Comparison of ENCODE assay signal across 17 cellular contexts in the genomic region with DNA sequence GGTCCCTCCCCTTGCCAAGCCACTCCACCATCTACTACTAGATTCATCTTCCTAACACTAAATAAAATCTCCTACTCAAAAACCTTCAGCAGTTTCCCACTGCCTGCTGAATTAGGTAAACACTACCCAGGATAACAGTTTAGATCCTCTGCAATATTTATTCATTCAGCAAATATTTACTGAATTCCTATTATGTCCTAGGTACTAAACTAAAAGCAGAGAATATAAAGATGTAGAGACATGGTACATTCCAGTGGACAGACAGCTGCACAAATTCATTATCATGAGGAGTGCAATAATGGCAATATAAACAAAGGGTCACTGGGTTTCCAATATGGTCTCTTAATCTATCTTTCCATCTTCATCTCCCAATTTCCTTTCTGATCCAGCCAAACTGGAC. TPM values are rescaled to one million over a fixed set of nuclear protein-coding genes. Genes with fewer than 3 reads are reported as not detected.
DNase-seq lines count a peak whose midpoint lies in the region; ATAC-seq, FAIRE-seq and TF ChIP-seq lines count a peak whose summit lies in the region.
"Had no signal": no experiment of that assay in that cellular context is flagged by ENCODE, and none has a peak within 500 bp of the region (broad histone marks: within the 10 kb centered on the region; RNA-seq: fewer than 3 reads in every experiment).

No MANE protein-coding gene starts in this region.

- peaks cover 99% of the 10 kb centered on the region for H3K27me3 Mint-ChIP-seq in central memory CD8-positive, alpha-beta T cell

- TF ChIP-seq EP300 in A549 (IDR thresholded peaks at IDR 0.05): no peak

- no peak overlapping the region for H3K4me3 Mint-ChIP-seq in central memory CD8-positive, alpha-beta T cell
- H3K4me3 Mint-ChIP-seq: CD4-positive, alpha-beta T cell; GM23338 had no signal

- in situ Hi-C loops in ACHN (cut with HindIII; ENCODE audit: low pct_ligation_motif_present, low pct_unique_long_range_greater_than_20kb, low sequenced_read_pairs): no loop called here

- no peak for TF ChIP-seq POLR2A in A549 (IDR thresholded peaks at IDR 0.05; ENCODE audit: low read length)

- H3K9me3 ChIP-seq in A549: no peaks in the 10 kb centered on the region
- H3K9me3 ChIP-seq: BE2C, Caco-2 had no signal

- ATAC-seq in A549 (no peak), GM18517 (IDR thresholded peaks at IDR 0.05; ENCODE audit: unreplicated experiment) (no peak)
- no peak for ATAC-seq in central memory CD8-positive, alpha-beta T cell (replicated peaks; ENCODE audit: extremely low read depth, poor library complexity, severe bottlenecking)
- ATAC-seq: GM23338 had no signal

- TF ChIP-seq CTCF in 22Rv1 (IDR thresholded peaks at IDR 0.05) (no peak), A549 (IDR thresholded peaks at IDR 0.05) (no peak), LNCaP clone FGC (IDR thresholded peaks at IDR 0.05; ENCODE audit: control insufficient read depth, extremely low read depth, insufficient read depth) (no peak)

- POLR2A ChIA-PET in A549 (lab: Yijun Ruan, JAX): no interaction called here

- H3K27ac ChIP-seq in 22Rv1: peak overlapping the region; percentile 99
- H3K27ac ChIP-seq in A549: no peak overlapping the region

- H3K4me3 ChIP-seq in A549 (no peak overlapping the region), LNCaP clone FGC (ENCODE audit: low read depth, low read length) (no peak overlapping the region)
- H3K4me3 ChIP-seq: GM23338 had no signal

- H3K36me3 Mint-ChIP-seq in central memory CD8-positive, alpha-beta T cell (ENCODE audit: insufficient read depth): no peaks in the 10 kb centered on the region

- CTCF ChIA-PET in A549 (lab: Yijun Ruan, JAX): interaction anchor here (0.6 to 18.5 kb wide), 9 partner anchors 8 to 125 kb away, joined by 3 to 171 read pairs (median 7); a partner anchor contains a TSS

- peak; percentile 54 for FAIRE-seq in A549 (lab: Jason Lieb, UNC)
- FAIRE-seq: D721Med, G401.6, GM12891, H54 had no signal

- peaks cover 4% of the 10 kb centered on the region for H3K4me1 Mint-ChIP-seq in central memory CD8-positive, alpha-beta T cell

- no peak for DNase-seq in A549 (ENCODE audit: low read depth in 1 of 2, low spot score in 1 of 2)
- peak; percentile 79 for DNase-seq in LNCaP clone FGC (ENCODE audit: low read depth)
- DNase-seq in central memory CD8-positive, alpha-beta T cell (ENCODE audit: low spot score in 2 of 2): no peak
- no peak for DNase-seq in ACHN
- no peak for DNase-seq in nucleus accumbens (lab: John Stamatoyannopoulos, UW)
- DNase-seq: BE2C; C1 segment of cervical spinal cord; Caco-2; CD4-positive, alpha-beta T cell; HCEC 1CT had no signal

- H3K4me1 ChIP-seq in A549: peaks cover 21% of the 10 kb centered on the region; the same call in 2 of the 3 replicates
- H3K4me1 ChIP-seq: BE2C, Caco-2 had no signal

- TF ChIP-seq RAD21 in A549 (conservative IDR thresholded peaks at IDR 0.05 in 1 of 2, IDR thresholded peaks at IDR 0.05 in 1 of 2): no peak

- no peaks in the 10 kb centered on the region for H3K9me3 Mint-ChIP-seq in central memory CD8-positive, alpha-beta T cell
- H3K9me3 Mint-ChIP-seq: CD4-positive, alpha-beta T cell; GM23338 had no signal

- H3K27ac Mint-ChIP-seq in central memory CD8-positive, alpha-beta T cell (ENCODE audit: low read depth): peak overlapping the region; percentile 52
- H3K27ac Mint-ChIP-seq: CD4-positive, alpha-beta T cell; GM23338 had no signal

- H3K4me2 ChIP-seq in A549: peak overlapping the region; percentile 24; the same call in 2 of the 3 replicates
- H3K4me2 ChIP-seq: GM23338 had no signal

TF ChIP-seq in A549, 52 proteins besides CTCF, POLR2A, EP300 and RAD21:
- TF ChIP-seq ZNF302 (CRISPR knock-in tag; IDR thresholded peaks at IDR 0.05) (no peak), RNF2 (IDR thresholded peaks at IDR 0.05; ENCODE audit: borderline replicate concordance, low read depth) (no peak), HOXB13 (CRISPR knock-in tag; IDR thresholded peaks at IDR 0.05; ENCODE audit: low read depth) (no peak), MYC (IDR thresholded peaks at IDR 0.05; ENCODE audit: borderline replicate concordance, low read length) (no peak), TFCP2L1 (CRISPR knock-in tag; IDR thresholded peaks at IDR 0.05) (no peak), POLR2AphosphoS2 (conservative IDR thresholded peaks at IDR 0.05; ENCODE audit: low read length) (no peak), ZFP36 (IDR thresholded peaks at IDR 0.05; ENCODE audit: borderline replicate concordance, partially characterized antibody) (no peak), SMC3 (IDR thresholded peaks at IDR 0.05) (no peak), HOXB5 (CRISPR knock-in tag; IDR thresholded peaks at IDR 0.05) (no peak), NR3C1 (IDR thresholded peaks at IDR 0.05) (no peak), NPAS2 (CRISPR knock-in tag; IDR thresholded peaks at IDR 0.05; ENCODE audit: borderline replicate concordance) (no peak), RCOR1 (IDR thresholded peaks at IDR 0.05; ENCODE audit: low read depth, low read length) (no peak), FOSL2 (IDR thresholded peaks at IDR 0.05) (no peak), FOSL2 (CRISPR knock-in tag; IDR thresholded peaks at IDR 0.05) (no peak), HDAC2 (IDR thresholded peaks at IDR 0.05) (no peak), CEBPB (IDR thresholded peaks at IDR 0.05) (no peak)
- TF ChIP-seq, protein P1, sequence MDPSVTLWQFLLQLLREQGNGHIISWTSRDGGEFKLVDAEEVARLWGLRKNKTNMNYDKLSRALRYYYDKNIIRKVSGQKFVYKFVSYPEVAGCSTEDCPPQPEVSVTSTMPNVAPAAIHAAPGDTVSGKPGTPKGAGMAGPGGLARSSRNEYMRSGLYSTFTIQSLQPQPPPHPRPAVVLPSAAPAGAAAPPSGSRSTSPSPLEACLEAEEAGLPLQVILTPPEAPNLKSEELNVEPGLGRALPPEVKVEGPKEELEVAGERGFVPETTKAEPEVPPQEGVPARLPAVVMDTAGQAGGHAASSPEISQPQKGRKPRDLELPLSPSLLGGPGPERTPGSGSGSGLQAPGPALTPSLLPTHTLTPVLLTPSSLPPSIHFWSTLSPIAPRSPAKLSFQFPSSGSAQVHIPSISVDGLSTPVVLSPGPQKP (IDR thresholded peaks at IDR 0.05; ENCODE audit: low read depth, low read length): no peak

RNA-seq across cellular contexts. Expression of a gene that starts 30.7 kb away (rescaled TPM):
- polyA plus RNA-seq in A549 (2011; rRNA removed) (3.2 and 3.4 TPM in 2 replicates), A549 (2017; fragmentation: RNase III; extraction: RNeasy Plus Mini Kit Qiagen cat#74134 plus additional on column Dnase treatment) (3.0 to 3.5 TPM (median 3.2 TPM) in 3 replicates)
- polyA plus RNA-seq in A549 (2012; cell fraction: cytosol; rRNA removed): 2.2 and 3.3 TPM in 2 replicates
- 1.9 and 2.1 TPM in 2 replicates for polyA plus RNA-seq in A549 (2012; cell fraction: nucleus; rRNA removed)
- polyA minus RNA-seq in A549 (2011; rRNA and poly(A)+ RNA removed): 2.3 and 2.7 TPM in 2 replicates
- polyA plus RNA-seq: GM23338 had no signal

RNA-seq across cellular contexts. Expression of a gene that starts 36.3 kb away (rescaled TPM):
- polyA plus RNA-seq in A549 (2011; rRNA removed): not detected in 2 replicates
- not detected in 2 replicates for polyA plus RNA-seq in A549 (2012; cell fraction: cytosol; rRNA removed)
- polyA plus RNA-seq in A549 (2012; cell fraction: nucleus; rRNA removed): not detected in 2 replicates
- not detected in 3 replicates for polyA plus RNA-seq in A549 (2017; fragmentation: RNase III; extraction: RNeasy Plus Mini Kit Qiagen cat#74134 plus additional on column Dnase treatment)
- not detected in 2 replicates for polyA minus RNA-seq in A549 (2011; rRNA and poly(A)+ RNA removed)
- polyA plus RNA-seq: GM23338 had no signal

RNA-seq across cellular contexts. Expression of a gene that starts 37.0 kb away (rescaled TPM):
- polyA plus RNA-seq in A549 (2011; rRNA removed): not detected in 2 replicates
- not detected in 2 replicates for polyA plus RNA-seq in A549 (2012; cell fraction: cytosol; rRNA removed)
- not detected in 2 replicates for polyA plus RNA-seq in A549 (2012; cell fraction: nucleus; rRNA removed)
- polyA plus RNA-seq in A549 (2017; fragmentation: RNase III; extraction: RNeasy Plus Mini Kit Qiagen cat#74134 plus additional on column Dnase treatment): not detected in 3 replicates
- polyA minus RNA-seq in A549 (2011; rRNA and poly(A)+ RNA removed): not detected in 2 replicates
- polyA plus RNA-seq: GM23338 had no signal

RNA-seq across cellular contexts. Expression of a gene that starts 57.7 kb away (rescaled TPM):
- polyA plus RNA-seq in A549 (2011; rRNA removed) (7.8 and 8.9 TPM in 2 replicates), A549 (2017; fragmentation: RNase III; extraction: RNeasy Plus Mini Kit Qiagen cat#74134 plus additional on column Dnase treatment) (1.1 to 1.6 TPM (median 1.3 TPM) in 3 replicates)
- polyA plus RNA-seq in A549 (2012; cell fraction: cytosol; rRNA removed): 1.6 and 1.7 TPM in 2 replicates
- polyA plus RNA-seq in A549 (2012; cell fraction: nucleus; rRNA removed): 3.9 and 5.4 TPM in 2 replicates
- 3.7 and 6.0 TPM in 2 replicates for polyA minus RNA-seq in A549 (2011; rRNA and poly(A)+ RNA removed)
